Comparison of ENCODE assay signal across 1 cellular context in the genomic region with DNA sequence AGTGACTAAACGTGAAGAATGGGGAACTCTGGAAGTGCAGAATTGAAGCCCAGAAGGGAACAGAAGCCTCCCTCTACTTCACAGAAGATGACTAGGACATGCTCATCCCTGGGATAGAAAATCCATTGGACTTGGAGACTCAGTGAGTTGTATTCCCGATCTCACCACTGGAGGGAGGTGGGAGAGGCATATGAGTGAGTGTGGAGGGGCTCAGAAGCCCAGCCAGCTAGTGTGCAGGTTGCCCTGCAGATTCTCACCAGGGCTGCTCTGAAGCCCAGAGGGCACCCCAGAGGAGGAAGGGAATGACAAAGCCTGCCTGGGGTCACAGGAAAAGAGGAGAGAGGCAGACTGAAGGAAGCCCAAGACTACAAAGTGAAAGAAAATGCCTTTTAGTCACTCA.
TF ChIP-seq lines count a peak whose summit lies in the region.

No MANE protein-coding gene starts in this region.

TF ChIP-seq in GM23338, 12 proteins besides CTCF, POLR2A, EP300 and RAD21 (continued from another document):
- TF ChIP-seq ZNF462 (CRISPR knock-in tag; IDR thresholded peaks at IDR 0.05): peak; percentile 92
TF ChIP-seq in GM23338: peak in this region for 1.
